In genomic region chr11:29657709-29658108, GRCh38 we compare ENCODE assay signal across 32 cellular contexts.
"Had no signal": no experiment of that assay in that cellular context is flagged by ENCODE, and none has a peak within 500 bp of the region (broad histone marks: within the 10 kb centered on the region; RNA-seq: fewer than 3 reads in every experiment).

No MANE protein-coding gene starts in this region.

- H3K27me3 ChIP-seq: body of pancreas, breast epithelium, MG63, SJCRH30 had no signal

- H3K9me3 ChIP-seq: body of pancreas, MG63, SJCRH30 had no signal

- H2AFZ ChIP-seq: PC-9 had no signal

- H3K27ac ChIP-seq: body of pancreas, breast epithelium, PC-9, RWPE1, SJCRH30, SK-N-MC had no signal

- H3K4me3 ChIP-seq: body of pancreas, breast epithelium, MG63, PC-9, SJCRH30, SK-N-MC had no signal

- H3K36me3 ChIP-seq: breast epithelium, MG63, SJCRH30 had no signal

- ATAC-seq: activated CD4-positive, alpha-beta T cell treated with anti-CD3 and anti-CD28 coated beads for 36 hours; activated CD4-positive, CD25-positive, alpha-beta regulatory T cell treated with anti-CD3 and anti-CD28 coated beads, Interleukin-2, amount 50 U/mL, for 24 hours; activated CD8-positive, alpha-beta T cell treated with anti-CD3 and anti-CD28 coated beads, Interleukin-2, amount 10 ng/mL, durations not matched to agents 7 days and 5 days; body of pancreas; WTC11 had no signal

- H3K4me1 ChIP-seq: body of pancreas, breast epithelium, SJCRH30 had no signal

- H3K4me2 ChIP-seq: PC-9 had no signal

- FAIRE-seq: astrocyte, RCC 7860, TTC549 had no signal

- DNase-seq: activated CD4-positive, alpha-beta T cell treated with anti-CD3 and anti-CD28 coated beads for 36 hours; activated CD4-positive, alpha-beta T cell treated with anti-CD3 and anti-CD28 coated beads, Interleukin-2, amount 10 ng/mL, durations not matched to agents 7 days and 5 days; activated CD4-positive, alpha-beta T cell treated with anti-CD3 and anti-CD28 coated beads, Interleukin-2, amount 50 U/mL, for 48 hours; activated CD8-positive, alpha-beta T cell treated with anti-CD3 and anti-CD28 coated beads, Interleukin-2, amount 10 ng/mL, durations not matched to agents 7 days and 5 days; activated gamma-delta T cell; activated naive CD4-positive, alpha-beta T cell treated with Interleukin-2 at 50 U/mL for 16 hours; activated naive CD8-positive, alpha-beta T cell treated with anti-CD3 and anti-CD28 coated beads, Interleukin-2, amount 10 ng/mL, durations not matched to agents 7 days and 5 days; activated T-cell treated with anti-CD3 and anti-CD28 coated beads, Interleukin-2, amount 50 U/mL, for 24 hours; body of pancreas; central memory CD4-positive, alpha-beta T cell; Kasumi-1; KG1; MG63; NCI-H1048; NCI-H1105 treated with DMSO at 0.1 percent for 48 hours; NCI-H1436; NCI-H1694; NCI-H1930; NCI-H2081 treated with DMSO at 0.1 percent for 48 hours; NCI-H345; NCI-H524 treated with DMSO at 0.1 percent for 48 hours; PC-9; SHP77; SJCRH30 had no signal
